ENCODE assay signal across 22 cellular contexts in genomic region chr10:49634053-49634660, GRCh38. TPM values are rescaled to one million over a fixed set of nuclear protein-coding genes. Genes with fewer than 3 reads are reported as not detected.
"Had no signal": no experiment of that assay in that cellular context is flagged by ENCODE, and none has a peak within 500 bp of the region (broad histone marks: within the 10 kb centered on the region; RNA-seq: fewer than 3 reads in every experiment).

No MANE protein-coding gene starts in this region.

- H3K36me3 Mint-ChIP-seq: activated naive CD4-positive, alpha-beta T cell treated with anti-CD3 and anti-CD28 coated beads, Interleukin-2, amount 50 U/mL, for 24 hours; natural killer cell had no signal

- H3K4me3 ChIP-seq: adrenal gland, esophagus squamous epithelium, right atrium auricular region, smooth muscle cell, uterus had no signal

- ATAC-seq: activated T-helper 17 cell treated with anti-CD3 and anti-CD28 coated beads, Interleukin-2, amount 50 U/mL, for 72 hours; left ventricle myocardium superior; natural killer cell had no signal

- H3K9me3 Mint-ChIP-seq: activated naive CD4-positive, alpha-beta T cell treated with anti-CD3 and anti-CD28 coated beads, Interleukin-2, amount 50 U/mL, for 24 hours; activated T-helper 17 cell treated with anti-CD3 and anti-CD28 coated beads, Interleukin-2, amount 50 U/mL, for 72 hours; natural killer cell; T-helper 2 cell treated with Interferon-gamma antibody and Interleukin-4, amounts not matched to agents 5 μg/mL and 100 μg/mL, for 36 hours had no signal

- H3K27me3 Mint-ChIP-seq: activated naive CD4-positive, alpha-beta T cell treated with anti-CD3 and anti-CD28 coated beads, Interleukin-2, amount 50 U/mL, for 24 hours had no signal

- H3K27ac Mint-ChIP-seq: activated naive CD4-positive, alpha-beta T cell treated with anti-CD3 and anti-CD28 coated beads, Interleukin-2, amount 50 U/mL, for 24 hours; activated T-helper 17 cell treated with anti-CD3 and anti-CD28 coated beads, Interleukin-2, amount 50 U/mL, for 72 hours; natural killer cell; progenitor cell of endocrine pancreas; T-helper 2 cell treated with Interferon-gamma antibody and Interleukin-4, amounts not matched to agents 5 μg/mL and 100 μg/mL, for 36 hours had no signal

- H3K27ac ChIP-seq: adrenal gland, esophagus squamous epithelium, neutrophil, right atrium auricular region, uterus had no signal

- H3K9me3 ChIP-seq: adrenal gland, esophagus squamous epithelium, neutrophil, right atrium auricular region, uterus had no signal

- H3K4me1 Mint-ChIP-seq: activated naive CD4-positive, alpha-beta T cell treated with anti-CD3 and anti-CD28 coated beads, Interleukin-2, amount 50 U/mL, for 24 hours; activated T-helper 17 cell treated with anti-CD3 and anti-CD28 coated beads, Interleukin-2, amount 50 U/mL, for 72 hours; natural killer cell had no signal

- H3K36me3 ChIP-seq: adrenal gland, esophagus squamous epithelium, neutrophil, right atrium auricular region, uterus had no signal

- H3K4me1 ChIP-seq: adrenal gland, esophagus squamous epithelium, right atrium auricular region, uterus had no signal

- H3K27me3 ChIP-seq: adrenal gland, right atrium auricular region, uterus had no signal

- DNase-seq: activated CD4-positive, alpha-beta T cell treated with anti-CD3 and anti-CD28 coated beads, Interleukin-2, amount 50 U/mL, for 1 hour; activated CD4-positive, CD25-positive, alpha-beta regulatory T cell; adrenal gland; central memory CD4-positive, alpha-beta T cell; cortex of kidney; effector CD4-positive, alpha-beta T cell; esophagus squamous epithelium; hippocampal formation; left ventricle myocardium superior; natural killer cell; uterus had no signal

- H3K4me3 Mint-ChIP-seq: activated naive CD4-positive, alpha-beta T cell treated with anti-CD3 and anti-CD28 coated beads, Interleukin-2, amount 50 U/mL, for 24 hours; activated T-helper 17 cell treated with anti-CD3 and anti-CD28 coated beads, Interleukin-2, amount 50 U/mL, for 72 hours; natural killer cell; T-helper 2 cell treated with Interferon-gamma antibody and Interleukin-4, amounts not matched to agents 5 μg/mL and 100 μg/mL, for 36 hours had no signal

RNA-seq across cellular contexts. Expression of gene CHAT, which starts 20.3 kb away (rescaled TPM):
- total RNA-seq: activated T-helper 17 cell treated with anti-CD3 and anti-CD28 coated beads, Interleukin-2, amount 50 U/mL, for 72 hours; adrenal gland; endothelial cell of umbilical vein; esophagus squamous epithelium; fibroblast of villous mesenchyme; glomerular endothelial cell; kidney epithelial cell; left ventricle myocardium superior; natural killer cell; progenitor cell of endocrine pancreas; right atrium auricular region; smooth muscle cell; uterus had no signal

RNA-seq across cellular contexts. Expression of gene SLC18A3, which starts 24.0 kb away (rescaled TPM):
- total RNA-seq: activated T-helper 17 cell treated with anti-CD3 and anti-CD28 coated beads, Interleukin-2, amount 50 U/mL, for 72 hours; endothelial cell of umbilical vein; esophagus squamous epithelium; glomerular endothelial cell; kidney epithelial cell; left ventricle myocardium superior; natural killer cell; progenitor cell of endocrine pancreas; right atrium auricular region; smooth muscle cell had no signal

RNA-seq across cellular contexts. Expression of gene C10orf53, which starts 45.3 kb away (rescaled TPM):
- total RNA-seq: activated T-helper 17 cell treated with anti-CD3 and anti-CD28 coated beads, Interleukin-2, amount 50 U/mL, for 72 hours; adrenal gland; endothelial cell of umbilical vein; esophagus squamous epithelium; fibroblast of villous mesenchyme; glomerular endothelial cell; kidney epithelial cell; left ventricle myocardium superior; natural killer cell; progenitor cell of endocrine pancreas; right atrium auricular region; smooth muscle cell; uterus had no signal
